ENCODE assay signal across 15 cellular contexts in genomic region chr1:107016376-107016978, GRCh38. TPM values are rescaled to one million over a fixed set of nuclear protein-coding genes. Genes with fewer than 3 reads are reported as not detected.
DNase-seq lines count a peak whose midpoint lies in the region; ATAC-seq and TF ChIP-seq lines count a peak whose summit lies in the region.
"Had no signal": no experiment of that assay in that cellular context is flagged by ENCODE, and none has a peak within 500 bp of the region (broad histone marks: within the 10 kb centered on the region; RNA-seq: fewer than 3 reads in every experiment).

No MANE protein-coding gene starts in this region.

- H3K9me3 Mint-ChIP-seq in activated T-helper 1 cell treated with anti-CD3 and anti-CD28 coated beads, Interleukin-12 subunit alpha, Interleukin-12 subunit beta, Interleukin-2, Interleukin-4 antibody, amounts not matched to agents 30 ng/mL and 10 ng/mL and 1 ng/mL, durations not matched to agents 14 hours and 24 hours and 36 hours: no peaks in the 10 kb centered on the region
- H3K9me3 Mint-ChIP-seq: endodermal cell; natural killer cell; stimulated activated memory B cell treated with anti-CD40 and anti-IgM and Interleukin-4, amounts not matched to agents 10 μg/mL and 1 μg/mL and 100 μg/mL, for 72 hours had no signal

- DNase-seq in RPMI7951 (ENCODE audit: low read depth) (peak; percentile 5), glomerular visceral epithelial cell (ENCODE audit: extremely low spot score) (no peak), NCI-H2171 (lab: John Stamatoyannopoulos, UW) (no peak), dorsolateral prefrontal cortex (no peak)
- DNase-seq in activated T-helper 1 cell treated with anti-CD3 and anti-CD28 coated beads, Interleukin-12 subunit alpha, Interleukin-12 subunit beta, Interleukin-2, Interleukin-4 antibody, amounts not matched to agents 30 ng/mL and 10 ng/mL and 1 ng/mL, durations not matched to agents 14 hours and 24 hours and 36 hours (ENCODE audit: low spot score): no peak
- DNase-seq: activated CD8-positive, alpha-beta memory T cell treated with anti-CD3 and anti-CD28 coated beads for 24 hours; anterior cingulate cortex; CD4-positive, alpha-beta memory T cell; endodermal cell; natural killer cell; spleen had no signal

- no peak overlapping the region for H3K27ac ChIP-seq in dorsolateral prefrontal cortex
- H3K27ac ChIP-seq: spleen had no signal

- H3K4me3 Mint-ChIP-seq in activated T-helper 1 cell treated with anti-CD3 and anti-CD28 coated beads, Interleukin-12 subunit alpha, Interleukin-12 subunit beta, Interleukin-2, Interleukin-4 antibody, amounts not matched to agents 30 ng/mL and 10 ng/mL and 1 ng/mL, durations not matched to agents 14 hours and 24 hours and 36 hours: no peak overlapping the region
- H3K4me3 Mint-ChIP-seq: CD4-positive, alpha-beta memory T cell; endodermal cell; natural killer cell; stimulated activated memory B cell treated with anti-CD40 and anti-IgM and Interleukin-4, amounts not matched to agents 10 μg/mL and 1 μg/mL and 100 μg/mL, for 72 hours had no signal

- intact Hi-C loops in dorsolateral prefrontal cortex (cut with DNase I): no loop called here
- intact Hi-C loops in activated T-helper 1 cell treated with anti-CD3 and anti-CD28 coated beads, Interleukin-12 subunit alpha, Interleukin-12 subunit beta, Interleukin-2, Interleukin-4 antibody, amounts not matched to agents 30 ng/mL and 10 ng/mL and 1 ng/mL, durations not matched to agents 14 hours and 24 hours and 36 hours (cut with micrococcal nuclease): no loop called here

- H3K27me3 Mint-ChIP-seq in activated T-helper 1 cell treated with anti-CD3 and anti-CD28 coated beads, Interleukin-12 subunit alpha, Interleukin-12 subunit beta, Interleukin-2, Interleukin-4 antibody, amounts not matched to agents 30 ng/mL and 10 ng/mL and 1 ng/mL, durations not matched to agents 14 hours and 24 hours and 36 hours (ENCODE audit: insufficient read depth): no peaks in the 10 kb centered on the region

- H3K4me3 ChIP-seq in dorsolateral prefrontal cortex: no peak overlapping the region
- H3K4me3 ChIP-seq: spleen had no signal

- no peaks in the 10 kb centered on the region for H3K36me3 Mint-ChIP-seq in activated T-helper 1 cell treated with anti-CD3 and anti-CD28 coated beads, Interleukin-12 subunit alpha, Interleukin-12 subunit beta, Interleukin-2, Interleukin-4 antibody, amounts not matched to agents 30 ng/mL and 10 ng/mL and 1 ng/mL, durations not matched to agents 14 hours and 24 hours and 36 hours (ENCODE audit: low read depth)
- H3K36me3 Mint-ChIP-seq: CD4-positive, alpha-beta memory T cell; natural killer cell; stimulated activated memory B cell treated with anti-CD40 and anti-IgM and Interleukin-4, amounts not matched to agents 10 μg/mL and 1 μg/mL and 100 μg/mL, for 72 hours had no signal

- H3K4me1 Mint-ChIP-seq in activated T-helper 1 cell treated with anti-CD3 and anti-CD28 coated beads, Interleukin-12 subunit alpha, Interleukin-12 subunit beta, Interleukin-2, Interleukin-4 antibody, amounts not matched to agents 30 ng/mL and 10 ng/mL and 1 ng/mL, durations not matched to agents 14 hours and 24 hours and 36 hours (ENCODE audit: low read depth): no peaks in the 10 kb centered on the region
- H3K4me1 Mint-ChIP-seq: natural killer cell; stimulated activated memory B cell treated with anti-CD40 and anti-IgM and Interleukin-4, amounts not matched to agents 10 μg/mL and 1 μg/mL and 100 μg/mL, for 72 hours had no signal

- no peak overlapping the region for H3K27ac Mint-ChIP-seq in activated T-helper 1 cell treated with anti-CD3 and anti-CD28 coated beads, Interleukin-12 subunit alpha, Interleukin-12 subunit beta, Interleukin-2, Interleukin-4 antibody, amounts not matched to agents 30 ng/mL and 10 ng/mL and 1 ng/mL, durations not matched to agents 14 hours and 24 hours and 36 hours
- H3K27ac Mint-ChIP-seq: CD4-positive, alpha-beta memory T cell; endodermal cell; natural killer cell; stimulated activated memory B cell treated with anti-CD40 and anti-IgM and Interleukin-4, amounts not matched to agents 10 μg/mL and 1 μg/mL and 100 μg/mL, for 72 hours had no signal

- H3K27me3 ChIP-seq in dorsolateral prefrontal cortex: no peaks in the 10 kb centered on the region
- H3K27me3 ChIP-seq: spleen had no signal

- TF ChIP-seq CTCF in dorsolateral prefrontal cortex (IDR thresholded peaks at IDR 0.05 in 54 of 56, conservative IDR thresholded peaks at IDR 0.05 in 2 of 56; ENCODE audit: low read depth in 1 of 56, partially characterized antibody in 56 of 56): no peak

- ATAC-seq in GM18508 (IDR thresholded peaks at IDR 0.05; ENCODE audit: insufficient read depth, unreplicated experiment) (peak; percentile 49), GM21526 (IDR thresholded peaks at IDR 0.05; ENCODE audit: low FRiP score, unreplicated experiment) (peak; percentile 90), HG03060 (IDR thresholded peaks at IDR 0.05; ENCODE audit: low read depth, unreplicated experiment) (peak; percentile 81)
- ATAC-seq: natural killer cell; stimulated activated memory B cell treated with anti-CD40 and anti-IgM and Interleukin-4, amounts not matched to agents 10 μg/mL and 1 μg/mL and 100 μg/mL, for 72 hours had no signal

RNA-seq across cellular contexts. Expression of gene PRMT6, which starts 40.0 kb away (rescaled TPM):
- total RNA-seq in RPMI7951 (2014; rRNA removed; shearing (Covaris generic)): 8.9 and 11.9 TPM in 2 replicates
- total RNA-seq in dorsolateral prefrontal cortex: 10 to 100 TPM in 95 of 120 experiments, 1 to 10 TPM in 25; 5.7 to 16.0 (median 11.7) TPM
- total RNA-seq in activated T-helper 1 cell treated with anti-CD3 and anti-CD28 coated beads, Interleukin-12 subunit alpha, Interleukin-12 subunit beta, Interleukin-2, Interleukin-4 antibody, amounts not matched to agents 30 ng/mL and 10 ng/mL and 1 ng/mL, durations not matched to agents 14 hours and 24 hours and 36 hours: 27.3 and 28.2 TPM in 2 replicates
